Comparison of ENCODE assay signal across 16 cellular contexts in the genomic region with DNA sequence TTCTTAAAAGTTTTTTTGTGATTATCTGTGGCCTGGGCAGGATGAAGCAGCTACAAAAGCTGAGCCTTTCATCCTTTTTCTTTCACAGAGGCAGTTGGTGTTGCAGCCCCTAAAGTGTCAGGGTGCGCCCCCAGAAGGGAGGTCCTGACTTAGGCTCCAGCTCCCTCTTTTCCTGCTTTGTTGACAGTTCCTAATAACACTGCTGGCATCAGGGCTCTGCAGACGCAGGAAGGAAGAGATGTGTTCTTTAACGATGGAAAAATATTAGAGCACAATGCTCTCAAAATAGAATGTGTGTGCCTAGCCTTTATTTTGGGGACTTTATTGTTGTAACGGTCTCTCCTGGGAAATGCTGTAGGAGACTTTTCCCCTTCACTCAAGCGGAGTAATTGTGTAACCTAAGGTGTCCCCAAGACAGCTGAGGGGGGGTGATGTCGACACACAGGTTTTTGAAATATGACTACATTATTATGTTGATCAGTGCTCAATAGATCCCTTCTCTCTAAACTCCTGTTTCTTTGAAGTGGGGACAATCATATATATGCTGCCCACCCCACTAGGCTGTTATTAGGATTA.
"Had no signal": no experiment of that assay in that cellular context is flagged by ENCODE, and none has a peak within 500 bp of the region (broad histone marks: within the 10 kb centered on the region; RNA-seq: fewer than 3 reads in every experiment).

No MANE protein-coding gene starts in this region.

- DNase-seq: activated CD4-positive, alpha-beta T cell treated with anti-CD3 and anti-CD28 coated beads, Interleukin-2, amount 50 U/mL, for 4 hours; activated CD4-positive, CD25-positive, alpha-beta regulatory T cell treated with anti-CD3 and anti-CD28 coated beads, Interleukin-2, amount 50 U/mL, for 72 hours; activated CD8-positive, alpha-beta memory T cell treated with anti-CD3 and anti-CD28 coated beads, Interleukin-2, amount 10 ng/mL, durations not matched to agents 7 days and 5 days; activated effector memory CD4-positive, alpha-beta T cell treated with Interleukin-2 at 50 U/mL for 16 hours; activated T-cell treated with anti-CD3 and anti-CD28 coated beads, Interleukin-2, amount 50 U/mL, for 24 hours; body of pancreas; cerebellar nuclear complex; kidney; pancreas; SW 1271; transverse colon had no signal

- H3K36me3 ChIP-seq: pancreas, transverse colon had no signal

- H3K36me3 Mint-ChIP-seq: activated CD8-positive, alpha-beta memory T cell treated with anti-CD3 and anti-CD28 coated beads, Interleukin-2, amount 10 ng/mL, durations not matched to agents 7 days and 5 days had no signal

- H3K27ac Mint-ChIP-seq: activated CD8-positive, alpha-beta memory T cell treated with anti-CD3 and anti-CD28 coated beads, Interleukin-2, amount 10 ng/mL, durations not matched to agents 7 days and 5 days; activated naive CD4-positive, alpha-beta T cell treated with anti-CD3 and anti-CD28 coated beads, Interleukin-2, amount 50 U/mL, for 24 hours; activated T-cell treated with anti-CD3 and anti-CD28 coated beads, Interleukin-2, amount 50 U/mL, for 24 hours; mesothelial cell of epicardium; stimulated activated effector memory CD8-positive, alpha-beta T cell treated with anti-CD3 and anti-CD28 coated beads, Interleukin-12 subunit alpha, Interleukin-12 subunit beta, amount 100 ng/mL, for 72 hours; T-helper 2 cell treated with Interferon-gamma antibody and Interleukin-4, amounts not matched to agents 5 μg/mL and 100 μg/mL, for 36 hours had no signal

- H3K9me3 Mint-ChIP-seq: activated naive CD4-positive, alpha-beta T cell treated with anti-CD3 and anti-CD28 coated beads, Interleukin-2, amount 50 U/mL, for 24 hours; activated T-cell treated with anti-CD3 and anti-CD28 coated beads, Interleukin-2, amount 50 U/mL, for 24 hours; stimulated activated effector memory CD8-positive, alpha-beta T cell treated with anti-CD3 and anti-CD28 coated beads, Interleukin-12 subunit alpha, Interleukin-12 subunit beta, amount 100 ng/mL, for 72 hours; T-helper 2 cell treated with Interferon-gamma antibody and Interleukin-4, amounts not matched to agents 5 μg/mL and 100 μg/mL, for 36 hours had no signal

- H3K4me2 ChIP-seq: smooth muscle cell had no signal

- H3K4me1 Mint-ChIP-seq: activated CD8-positive, alpha-beta memory T cell treated with anti-CD3 and anti-CD28 coated beads, Interleukin-2, amount 10 ng/mL, durations not matched to agents 7 days and 5 days; activated naive CD4-positive, alpha-beta T cell treated with anti-CD3 and anti-CD28 coated beads, Interleukin-2, amount 50 U/mL, for 24 hours; stimulated activated effector memory CD8-positive, alpha-beta T cell treated with anti-CD3 and anti-CD28 coated beads, Interleukin-12 subunit alpha, Interleukin-12 subunit beta, amount 100 ng/mL, for 72 hours had no signal

- H3K27ac ChIP-seq: body of pancreas, pancreas, transverse colon had no signal

- H3K9me3 ChIP-seq: body of pancreas, pancreas, transverse colon had no signal

- ATAC-seq: activated CD8-positive, alpha-beta memory T cell treated with anti-CD3 and anti-CD28 coated beads, Interleukin-2, amount 10 ng/mL, durations not matched to agents 7 days and 5 days; body of pancreas; pancreas; stimulated activated effector memory CD8-positive, alpha-beta T cell treated with anti-CD3 and anti-CD28 coated beads, Interleukin-12 subunit alpha, Interleukin-12 subunit beta, amount 100 ng/mL, for 72 hours had no signal

- H3K4me3 Mint-ChIP-seq: activated CD8-positive, alpha-beta memory T cell treated with anti-CD3 and anti-CD28 coated beads, Interleukin-2, amount 10 ng/mL, durations not matched to agents 7 days and 5 days; activated naive CD4-positive, alpha-beta T cell treated with anti-CD3 and anti-CD28 coated beads, Interleukin-2, amount 50 U/mL, for 24 hours; activated T-cell treated with anti-CD3 and anti-CD28 coated beads, Interleukin-2, amount 50 U/mL, for 24 hours; mesothelial cell of epicardium; stimulated activated effector memory CD8-positive, alpha-beta T cell treated with anti-CD3 and anti-CD28 coated beads, Interleukin-12 subunit alpha, Interleukin-12 subunit beta, amount 100 ng/mL, for 72 hours; T-helper 2 cell treated with Interferon-gamma antibody and Interleukin-4, amounts not matched to agents 5 μg/mL and 100 μg/mL, for 36 hours had no signal

- H3K27me3 Mint-ChIP-seq: activated CD8-positive, alpha-beta memory T cell treated with anti-CD3 and anti-CD28 coated beads, Interleukin-2, amount 10 ng/mL, durations not matched to agents 7 days and 5 days; activated naive CD4-positive, alpha-beta T cell treated with anti-CD3 and anti-CD28 coated beads, Interleukin-2, amount 50 U/mL, for 24 hours; activated T-cell treated with anti-CD3 and anti-CD28 coated beads, Interleukin-2, amount 50 U/mL, for 24 hours had no signal

- H3K4me1 ChIP-seq: pancreas had no signal

- H3K27me3 ChIP-seq: body of pancreas, pancreas, transverse colon had no signal

- H3K4me3 ChIP-seq: body of pancreas, pancreas, smooth muscle cell, transverse colon had no signal
